In genomic region chr3:148881286-148881685, GRCh38 we compare ENCODE assay signal across 16 cellular contexts. TPM values are rescaled to one million over a fixed set of nuclear protein-coding genes. Genes with fewer than 3 reads are reported as not detected.
A peak's percentile ranks its signal among the peaks of the same experiment; 100 is the strongest.
DNase-seq lines count a peak whose midpoint lies in the region; ATAC-seq, FAIRE-seq and TF ChIP-seq lines count a peak whose summit lies in the region.
"Had no signal": no experiment of that assay in that cellular context is flagged by ENCODE, and none has a peak within 500 bp of the region (broad histone marks: within the 10 kb centered on the region; RNA-seq: fewer than 3 reads in every experiment).

No MANE protein-coding gene starts in this region.

- H3K4me3 ChIP-seq in AG10803 (ENCODE audit: low read length) (no peak overlapping the region), IMR-90 (ENCODE audit: insufficient read depth, low read depth, low read length) (no peak overlapping the region), endothelial cell of umbilical vein (replicated peaks in 1 of 3; ENCODE audit: insufficient read depth in 1 of 3, low read depth in 1 of 3, low read length in 3 of 3) (peak overlapping the region in 1 of 3 experiments; percentile 15), mesenchymal stem cell (ENCODE audit: insufficient read depth in 1 of 2, low read depth in 1 of 2, low read length in 2 of 2) (no peak overlapping the region)
- H3K4me3 ChIP-seq: HAP-1, PC-9, SJSA1 had no signal

- H2BK120ac ChIP-seq in IMR-90 (ENCODE audit: low read depth, low read length): no peak overlapping the region
- no peak overlapping the region for H2BK120ac ChIP-seq in mesenchymal stem cell (ENCODE audit: low read depth, low read length)

- H3K4me1 Mint-ChIP-seq in type B pancreatic cell (ENCODE audit: unreplicated experiment): peaks cover 3% of the 10 kb centered on the region

- no peak overlapping the region for H4K91ac ChIP-seq in IMR-90 (ENCODE audit: insufficient read depth, low read depth, low read length)
- H4K91ac ChIP-seq in mesenchymal stem cell (ENCODE audit: low read length): no peak overlapping the region

- no peak overlapping the region for H2BK5ac ChIP-seq in IMR-90 (ENCODE audit: low read depth, low read length, poor library complexity, severe bottlenecking)
- no peak overlapping the region for H2BK5ac ChIP-seq in mesenchymal stem cell (ENCODE audit: low read depth, low read length, poor library complexity, severe bottlenecking)

- no peak overlapping the region for H2AK5ac ChIP-seq in IMR-90 (ENCODE audit: low read depth, low read length)
- H2AK5ac ChIP-seq in mesenchymal stem cell (ENCODE audit: low read length, severe bottlenecking): no peak overlapping the region

- H3K9me3 Mint-ChIP-seq in type B pancreatic cell: no peaks in the 10 kb centered on the region

- DNase-seq in AG10803 (ENCODE audit: low read depth): peak; percentile 56
- DNase-seq in IMR-90: peak; percentile 37
- peak; percentile 58 for DNase-seq in endothelial cell of umbilical vein (ENCODE audit: low read depth, low spot score)
- peak; percentile 8 for DNase-seq in mesenchymal stem cell
- no peak for DNase-seq in GM19239 (ENCODE audit: insufficient read length, low spot score)
- DNase-seq in type B pancreatic cell (ENCODE audit: extremely low spot score, unreplicated experiment): no peak
- DNase-seq: COR-L47, NCI-H1436 treated with DMSO at 0.1 percent for 48 hours, NCI-H2029 treated with DMSO at 0.1 percent for 48 hours, NCI-H510A treated with DMSO at 0.1 percent for 48 hours, PC-9 had no signal

- BruUV-seq in IMR-90 (replicated peaks; lab: Mats Ljungman, UMichigan) (no TSS peak), endothelial cell of umbilical vein (replicated peaks; lab: Mats Ljungman, UMichigan) (no TSS peak)

- H3K9me3 ChIP-seq in IMR-90 (ENCODE audit: control insufficient read depth, insufficient read depth, low read length): no peaks in the 10 kb centered on the region
- H3K9me3 ChIP-seq in endothelial cell of umbilical vein (replicated peaks; ENCODE audit: control insufficient read depth, insufficient read depth, low read length): no peaks in the 10 kb centered on the region
- H3K9me3 ChIP-seq in mesenchymal stem cell (ENCODE audit: control insufficient read depth, low read length): no peaks in the 10 kb centered on the region
- H3K9me3 ChIP-seq: HAP-1, SJSA1 had no signal

- H3K23ac ChIP-seq in IMR-90 (ENCODE audit: low read depth, low read length) (no peak overlapping the region), mesenchymal stem cell (ENCODE audit: low read length in 2 of 2) (no peak overlapping the region)

- intact Hi-C loops in IMR-90 (cut with micrococcal nuclease) (no loop called here), endothelial cell of umbilical vein (cut with micrococcal nuclease) (no loop called here)

- H3K79me2 ChIP-seq in endothelial cell of umbilical vein (ENCODE audit: control insufficient read depth, insufficient read depth, low read length): no peaks in the 10 kb centered on the region

- CTCF ChIA-PET in IMR-90 (lab: Yijun Ruan, JAX): interaction anchor here (0.6 to 1.1 kb wide), 2 partner anchors 8 to 17 kb away, joined by 3 read pairs; no protein-coding TSS in a partner anchor
- CTCF ChIA-PET in endothelial cell of umbilical vein (lab: Charles Lee): interaction anchor here (1.0 to 1.9 kb wide), 7 partner anchors 12 to 74 kb away, joined by 3 to 14 read pairs (median 4); no protein-coding TSS in a partner anchor

- H3K9ac ChIP-seq in IMR-90 (ENCODE audit: low read depth, low read length): no peak overlapping the region
- no peak overlapping the region for H3K9ac ChIP-seq in endothelial cell of umbilical vein (replicated peaks; ENCODE audit: extremely low read depth, insufficient read depth, low read length)
- no peak overlapping the region for H3K9ac ChIP-seq in mesenchymal stem cell (ENCODE audit: low read length)

- TF ChIP-seq POLR2A in IMR-90 (IDR thresholded peaks at IDR 0.05; ENCODE audit: low read depth, low read length) (no peak), endothelial cell of umbilical vein (IDR thresholded peaks at IDR 0.05; ENCODE audit: low read depth, low read length) (no peak)

- H2BK15ac ChIP-seq in IMR-90 (ENCODE audit: low read depth, low read length) (no peak overlapping the region), mesenchymal stem cell (ENCODE audit: low read depth, poor library complexity, severe bottlenecking) (no peak overlapping the region)

- WGBS in IMR-90 (ENCODE audit: extremely low coverage in 2 of 2, insufficient read length in 1 of 2), 2 experiments: no CpG with 5 or more reads among the region's 2 CpGs
- WGBS in mesenchymal stem cell: 100% methylated on average over 1 of the region's 2 CpGs

- ATAC-seq in IMR-90 (ENCODE audit: low read depth) (peak; percentile 40; the same call in 1 of the 2 replicates), GM21825 (IDR thresholded peaks at IDR 0.05; ENCODE audit: unreplicated experiment) (no peak), HG03196 (IDR thresholded peaks at IDR 0.05; ENCODE audit: unreplicated experiment) (no peak)

- no peak overlapping the region for H2AK9ac ChIP-seq in IMR-90 (replicated peaks; ENCODE audit: low read depth, low read length, poor library complexity)

- no peak overlapping the region for H2AFZ ChIP-seq in IMR-90 (replicated peaks; ENCODE audit: low read length, poor library complexity)
- peak overlapping the region; percentile 11 for H2AFZ ChIP-seq in endothelial cell of umbilical vein (ENCODE audit: low read depth, low read length)
- no peak overlapping the region for H2AFZ ChIP-seq in mesenchymal stem cell (ENCODE audit: low read depth, low read length)
- H2AFZ ChIP-seq: PC-9 had no signal

- in situ Hi-C loops in IMR-90 (cut with MboI; ENCODE audit: low sequenced_read_pairs): no loop called here

- H3K14ac ChIP-seq in IMR-90 (replicated peaks; ENCODE audit: low read depth, low read length) (no peak overlapping the region), mesenchymal stem cell (ENCODE audit: low read length in 2 of 2) (no peak overlapping the region)

- no peak overlapping the region for H2BK20ac ChIP-seq in IMR-90 (ENCODE audit: low read depth, low read length)

- H3K4me2 ChIP-seq in IMR-90 (ENCODE audit: low read depth, low read length): no peak overlapping the region; the same call in 1 of the 2 replicates
- peak overlapping the region; percentile 57 for H3K4me2 ChIP-seq in endothelial cell of umbilical vein (ENCODE audit: insufficient read depth, low read length)
- H3K4me2 ChIP-seq in mesenchymal stem cell (ENCODE audit: low read length, poor library complexity, severe bottlenecking): no peak overlapping the region
- H3K4me2 ChIP-seq: PC-9 had no signal

- H3K36me3 Mint-ChIP-seq in type B pancreatic cell: no peaks in the 10 kb centered on the region

- no peak for TF ChIP-seq RAD21 in IMR-90 (IDR thresholded peaks at IDR 0.05; ENCODE audit: low read length)

- H4K8ac ChIP-seq in IMR-90 (ENCODE audit: low read depth in 2 of 2, low read length in 2 of 2) (no peak overlapping the region), mesenchymal stem cell (ENCODE audit: low read length) (no peak overlapping the region)

- POLR2A ChIA-PET in IMR-90 (lab: Charles Lee; ENCODE audit: unreplicated experiment): no interaction called here
- POLR2A ChIA-PET in endothelial cell of umbilical vein (lab: Charles Lee): no interaction called here

- H3K4ac ChIP-seq in IMR-90 (ENCODE audit: low read depth, low read length) (no peak overlapping the region), mesenchymal stem cell (ENCODE audit: low read depth in 1 of 2, low read length in 2 of 2) (no peak overlapping the region)

- H3K9me1 ChIP-seq in IMR-90 (ENCODE audit: insufficient read depth, low read length) (no peaks in the 10 kb centered on the region), endothelial cell of umbilical vein (replicated peaks; ENCODE audit: control insufficient read depth, extremely low read depth, insufficient read depth, low read length) (peaks cover 2% of the 10 kb centered on the region)

- dilution Hi-C loops in IMR-90 (cut with HindIII; ENCODE audit: low sequenced_read_pairs, unreplicated experiment): no loop called here
- dilution Hi-C loops in endothelial cell of umbilical vein (cut with MboI; ENCODE audit: extremely low pct_ligation_motif_present, low sequenced_read_pairs): no loop called here

- H3K27me3 ChIP-seq in IMR-90 (ENCODE audit: control insufficient read depth, insufficient read depth, low read length): no peaks in the 10 kb centered on the region
- no peaks in the 10 kb centered on the region for H3K27me3 ChIP-seq in endothelial cell of umbilical vein (ENCODE audit: control insufficient read depth in 2 of 2, insufficient read depth in 2 of 2, low read length in 2 of 2)
- H3K27me3 ChIP-seq in mesenchymal stem cell (ENCODE audit: control insufficient read depth in 1 of 2, insufficient read depth in 1 of 2, low read length in 2 of 2): no peaks in the 10 kb centered on the region
- H3K27me3 ChIP-seq: SJSA1 had no signal

- TF ChIP-seq CTCF in AG10803 (conservative IDR thresholded peaks at IDR 0.05; ENCODE audit: low read length) (no peak), IMR-90 (conservative IDR thresholded peaks at IDR 0.05; ENCODE audit: low read depth, low read length) (no peak), endothelial cell of umbilical vein (IDR thresholded peaks at IDR 0.05; ENCODE audit: extremely low read depth in 1 of 2, insufficient read depth in 1 of 2, low read depth in 1 of 2, low read length in 2 of 2) (no peak), type B pancreatic cell (conservative IDR thresholded peaks at IDR 0.05) (no peak)

- no peak overlapping the region for H3K56ac ChIP-seq in IMR-90 (ENCODE audit: extremely low read depth, insufficient read depth, low read length)

- no peaks in the 10 kb centered on the region for H3K27me3 Mint-ChIP-seq in type B pancreatic cell

- H2BK12ac ChIP-seq in mesenchymal stem cell (ENCODE audit: low read length in 2 of 2): no peak overlapping the region

- no peak overlapping the region for H3K4me3 Mint-ChIP-seq in type B pancreatic cell

- H4K20me1 ChIP-seq in IMR-90 (ENCODE audit: insufficient read depth, low read length) (no peaks in the 10 kb centered on the region), endothelial cell of umbilical vein (replicated peaks; ENCODE audit: control insufficient read depth, extremely low read depth, insufficient read depth, low read length) (no peaks in the 10 kb centered on the region)

- FAIRE-seq in endothelial cell of umbilical vein (lab: Jason Lieb, UNC): peak; percentile 44
- no peak for FAIRE-seq in GM19239 (lab: Jason Lieb, UNC)

- no peak overlapping the region for H4K5ac ChIP-seq in IMR-90 (ENCODE audit: low read depth, low read length)

- H3K4me1 ChIP-seq in IMR-90 (ENCODE audit: control insufficient read depth, insufficient read depth, low read length) (peaks cover 1% of the 10 kb centered on the region; the same call in 1 of the 2 replicates), endothelial cell of umbilical vein (ENCODE audit: control insufficient read depth, extremely low read depth, insufficient read depth, low read length) (peaks cover 36% of the 10 kb centered on the region), mesenchymal stem cell (ENCODE audit: control insufficient read depth, insufficient read depth, low read depth, low read length) (peaks cover 2% of the 10 kb centered on the region)
- H3K4me1 ChIP-seq: HAP-1 had no signal

- H3K36me3 ChIP-seq in IMR-90 (ENCODE audit: control insufficient read depth, insufficient read depth, low read length): no peaks in the 10 kb centered on the region
- H3K36me3 ChIP-seq in endothelial cell of umbilical vein (ENCODE audit: control insufficient read depth in 2 of 2, extremely low read depth in 1 of 2, insufficient read depth in 2 of 2, low read length in 2 of 2): no peaks in the 10 kb centered on the region
- H3K36me3 ChIP-seq in mesenchymal stem cell (ENCODE audit: control insufficient read depth in 1 of 2, insufficient read depth in 2 of 2, low read depth in 1 of 2, low read length in 2 of 2): no peaks in the 10 kb centered on the region
- H3K36me3 ChIP-seq: HAP-1, SJSA1 had no signal

- H3K18ac ChIP-seq in IMR-90 (ENCODE audit: low read depth, low read length): no peak overlapping the region
- no peak overlapping the region for H3K18ac ChIP-seq in mesenchymal stem cell (ENCODE audit: low read depth in 1 of 2, low read length in 2 of 2)

- no peak overlapping the region for H3K27ac Mint-ChIP-seq in type B pancreatic cell

- no peak overlapping the region for H3K27ac ChIP-seq in IMR-90 (ENCODE audit: insufficient read depth, low read length)
- H3K27ac ChIP-seq in endothelial cell of umbilical vein (ENCODE audit: insufficient read depth, low read depth, low read length): peak overlapping the region; percentile 35
- H3K27ac ChIP-seq in mesenchymal stem cell (ENCODE audit: low read length, poor library complexity, severe bottlenecking): peak overlapping the region; percentile 56
- H3K27ac ChIP-seq: PC-9, SJSA1 had no signal

- H3K79me1 ChIP-seq in IMR-90 (ENCODE audit: low read depth in 1 of 2, low read length in 2 of 2) (no peaks in the 10 kb centered on the region), mesenchymal stem cell (replicated peaks; ENCODE audit: low read length, poor library complexity, severe bottlenecking) (no peaks in the 10 kb centered on the region)

RNA-seq across cellular contexts. Expression of gene CPA3, which starts 16.2 kb away (rescaled TPM):
- total RNA-seq in IMR-90 (2012; rRNA removed): 0.28 TPM in 1 of 2 replicates, not detected in the other
- 0.07 and 0.09 TPM in 2 replicates for polyA plus RNA-seq in IMR-90 (2012; rRNA removed)
- polyA plus RNA-seq in IMR-90 (2012; cell fraction: cytosol; rRNA removed): 0.03 TPM in 1 of 2 replicates, not detected in the other
- polyA plus RNA-seq in IMR-90 (2012; cell fraction: nucleus; rRNA removed; ENCODE audit: low replicate concordance): 0.15 TPM in 1 of 2 replicates, not detected in the other
- 1.7 and 3.3 TPM in 2 replicates for total RNA-seq in endothelial cell of umbilical vein
- polyA plus RNA-seq in endothelial cell of umbilical vein: 4.6 and 6.4 TPM in 2 replicates
- 5.2 and 5.6 TPM in 2 replicates for polyA plus RNA-seq in endothelial cell of umbilical vein (2011; cell fraction: cytosol; rRNA removed)
- 1.7 and 3.1 TPM in 2 replicates for polyA plus RNA-seq in endothelial cell of umbilical vein (2011; cell fraction: nucleus; rRNA removed)
- 5.3 and 7.4 TPM in 2 replicates for polyA plus RNA-seq in endothelial cell of umbilical vein (2012)
- 3.0 and 3.8 TPM in 2 replicates for polyA minus RNA-seq in endothelial cell of umbilical vein
- polyA minus RNA-seq in endothelial cell of umbilical vein (2011; cell fraction: cytosol; rRNA and poly(A)+ RNA removed): not detected
- 4.9 and 5.5 TPM in 2 replicates for polyA minus RNA-seq in endothelial cell of umbilical vein (2011; cell fraction: nucleus; rRNA and poly(A)+ RNA removed)
- polyA plus RNA-seq in mesenchymal stem cell (2013, experiment 1 of 2): 0.39 TPM
- 0.32 TPM for polyA plus RNA-seq in mesenchymal stem cell (2013, experiment 2 of 2)
- not detected in 2 replicates for total RNA-seq in type B pancreatic cell (ENCODE audit: low replicate concordance)
- total RNA-seq: Daoy, PC-9 had no signal

RNA-seq across cellular contexts. Expression of gene CPB1, which starts 53.7 kb away (rescaled TPM):
- not detected in 2 replicates for total RNA-seq in IMR-90 (2012; rRNA removed)
- not detected in 2 replicates for polyA plus RNA-seq in IMR-90 (2012; rRNA removed)
- not detected in 2 replicates for polyA plus RNA-seq in IMR-90 (2012; cell fraction: cytosol; rRNA removed)
- polyA plus RNA-seq in IMR-90 (2012; cell fraction: nucleus; rRNA removed; ENCODE audit: low replicate concordance): not detected in 2 replicates
- not detected in 2 replicates for total RNA-seq in endothelial cell of umbilical vein
- not detected in 2 replicates for polyA plus RNA-seq in endothelial cell of umbilical vein
- polyA plus RNA-seq in endothelial cell of umbilical vein (2011; cell fraction: cytosol; rRNA removed): not detected in 2 replicates
- not detected in 2 replicates for polyA plus RNA-seq in endothelial cell of umbilical vein (2011; cell fraction: nucleus; rRNA removed)
- polyA plus RNA-seq in endothelial cell of umbilical vein (2012): not detected in 2 replicates
- not detected in 2 replicates for polyA minus RNA-seq in endothelial cell of umbilical vein
- polyA minus RNA-seq in endothelial cell of umbilical vein (2011; cell fraction: cytosol; rRNA and poly(A)+ RNA removed): not detected
- polyA minus RNA-seq in endothelial cell of umbilical vein (2011; cell fraction: nucleus; rRNA and poly(A)+ RNA removed): not detected in 2 replicates
- not detected for polyA plus RNA-seq in mesenchymal stem cell (2013, experiment 1 of 2)
- polyA plus RNA-seq in mesenchymal stem cell (2013, experiment 2 of 2): not detected
- total RNA-seq in type B pancreatic cell (ENCODE audit: low replicate concordance): 0.56 and 2.5 TPM in 2 replicates
- total RNA-seq: Daoy, PC-9, SJSA1 had no signal

Comparison
In these comparisons a context has a peak if more than half of its experiments do, and no peak if none do; other contexts are left out.
1. DNase-seq: peak in AG10803 (single experiment), IMR-90 (single experiment), endothelial cell of umbilical vein (single experiment) and mesenchymal stem cell (single experiment); none in GM19239 (single experiment) and type B pancreatic cell (single experiment).